In the genomic region with DNA sequence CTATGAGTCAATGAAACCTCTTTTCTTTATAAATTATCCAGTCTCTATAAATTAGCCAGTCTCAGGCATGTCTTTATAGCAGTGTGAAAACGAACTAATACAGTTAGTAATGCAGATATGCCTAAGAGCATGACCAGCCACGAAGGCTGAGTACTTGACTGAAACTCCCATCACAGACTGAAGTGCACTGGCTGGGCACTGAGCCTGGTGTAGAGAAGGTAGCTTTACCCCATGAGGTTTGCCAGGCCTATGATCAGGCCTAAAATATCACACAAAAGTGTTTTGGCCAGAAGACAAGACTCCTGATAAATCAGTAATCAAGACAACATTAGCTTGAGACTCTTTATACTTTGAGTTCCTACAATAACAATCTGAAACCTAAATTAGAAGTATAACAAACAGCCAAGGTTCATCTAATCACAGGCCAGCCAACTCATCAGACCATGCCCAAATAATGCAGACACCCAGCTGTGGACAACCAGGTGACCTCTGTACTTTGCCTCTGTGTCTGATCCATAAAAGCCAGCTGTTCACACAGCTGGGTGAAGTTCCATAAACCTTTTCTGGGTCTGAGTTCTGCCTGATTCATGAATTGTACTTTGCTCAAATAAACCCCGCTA, we compare ENCODE assay signal across 1 cellular context.
TF ChIP-seq lines count a peak whose summit lies in the region.

No MANE protein-coding gene starts in this region.

TF ChIP-seq in HepG2, 621 proteins besides CTCF, POLR2A, EP300 and RAD21 (continued from another document):
- TF ChIP-seq, protein P1, sequence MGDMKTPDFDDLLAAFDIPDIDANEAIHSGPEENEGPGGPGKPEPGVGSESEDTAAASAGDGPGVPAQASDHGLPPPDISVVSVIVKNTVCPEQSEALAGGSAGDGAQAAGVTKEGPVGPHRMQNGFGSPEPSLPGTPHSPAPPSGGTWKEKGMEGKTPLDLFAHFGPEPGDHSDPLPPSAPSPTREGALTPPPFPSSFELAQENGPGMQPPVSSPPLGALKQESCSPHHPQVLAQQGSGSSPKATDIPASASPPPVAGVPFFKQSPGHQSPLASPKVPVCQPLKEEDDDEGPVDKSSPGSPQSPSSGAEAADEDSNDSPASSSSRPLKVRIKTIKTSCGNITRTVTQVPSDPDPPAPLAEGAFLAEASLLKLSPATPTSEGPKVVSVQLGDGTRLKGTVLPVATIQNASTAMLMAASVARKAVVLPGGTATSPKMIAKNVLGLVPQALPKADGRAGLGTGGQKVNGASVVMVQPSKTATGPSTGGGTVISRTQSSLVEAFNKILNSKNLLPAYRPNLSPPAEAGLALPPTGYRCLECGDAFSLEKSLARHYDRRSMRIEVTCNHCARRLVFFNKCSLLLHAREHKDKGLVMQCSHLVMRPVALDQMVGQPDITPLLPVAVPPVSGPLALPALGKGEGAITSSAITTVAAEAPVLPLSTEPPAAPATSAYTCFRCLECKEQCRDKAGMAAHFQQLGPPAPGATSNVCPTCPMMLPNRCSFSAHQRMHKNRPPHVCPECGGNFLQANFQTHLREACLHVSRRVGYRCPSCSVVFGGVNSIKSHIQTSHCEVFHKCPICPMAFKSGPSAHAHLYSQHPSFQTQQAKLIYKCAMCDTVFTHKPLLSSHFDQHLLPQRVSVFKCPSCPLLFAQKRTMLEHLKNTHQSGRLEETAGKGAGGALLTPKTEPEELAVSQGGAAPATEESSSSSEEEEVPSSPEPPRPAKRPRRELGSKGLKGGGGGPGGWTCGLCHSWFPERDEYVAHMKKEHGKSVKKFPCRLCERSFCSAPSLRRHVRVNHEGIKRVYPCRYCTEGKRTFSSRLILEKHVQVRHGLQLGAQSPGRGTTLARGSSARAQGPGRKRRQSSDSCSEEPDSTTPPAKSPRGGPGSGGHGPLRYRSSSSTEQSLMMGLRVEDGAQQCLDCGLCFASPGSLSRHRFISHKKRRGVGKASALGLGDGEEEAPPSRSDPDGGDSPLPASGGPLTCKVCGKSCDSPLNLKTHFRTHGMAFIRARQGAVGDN (CRISPR knock-in tag; IDR thresholded peaks at IDR 0.05) = no peak
- no peak for TF ChIP-seq ZNF615 (CRISPR knock-in tag; IDR thresholded peaks at IDR 0.05; ENCODE audit: borderline replicate concordance)
